Comparison of ENCODE assay signal across 8 cellular contexts in genomic region chr19:45076029-45076850, GRCh38. TPM values are rescaled to one million over a fixed set of nuclear protein-coding genes. Genes with fewer than 3 reads are reported as not detected.
DNase-seq lines count a peak whose midpoint lies in the region; ATAC-seq, FAIRE-seq and TF ChIP-seq lines count a peak whose summit lies in the region.

TSS of gene ZNF296 (minus strand) at chr19:45076478. CDS start at chr19:45076373, 105 bp downstream.

- peak within 1 kb of the TSS; percentile 77 to 90 for H3K27ac ChIP-seq in A549

- TF ChIP-seq CTCF in A549 (IDR thresholded peaks at IDR 0.05) (no peak), epithelial cell of proximal tubule (conservative IDR thresholded peaks at IDR 0.05; ENCODE audit: low read depth, low read length) (no peak)

- H3K27ac Mint-ChIP-seq in naive B cell: peak within 1 kb of the TSS; percentile 89 to 96 (median 94)

- TF ChIP-seq POLR2A in A549 (IDR thresholded peaks at IDR 0.05; ENCODE audit: low read length): peak; percentile 93

- H3K27me3 Mint-ChIP-seq in naive B cell: no peaks in the 10 kb centered on the region

- POLR2A ChIA-PET in A549 (lab: Yijun Ruan, JAX): interaction anchor here (1.0 kb wide), 1 partner anchor 15 kb away, joined by 3 read pairs; no protein-coding TSS in a partner anchor

- H3K4me2 ChIP-seq in A549: peak within 1 kb of the TSS; percentile 84

- no peak for TF ChIP-seq EP300 in A549 (IDR thresholded peaks at IDR 0.05)

- H3K9me3 Mint-ChIP-seq in naive B cell: no peaks in the 10 kb centered on the region

- WGBS in A549 (ENCODE audit: missing lambda C conversion rate): 4% methylated on average over 63 of the region's 81 CpGs

- H3K4me1 Mint-ChIP-seq in naive B cell: peaks cover 36 to 61% (median 51%) of the 10 kb centered on the region in 3 donors

- FAIRE-seq in A549 (lab: Jason Lieb, UNC) (no peak), GM18507 (lab: Jason Lieb, UNC) (peak; percentile 84)

- CTCF ChIA-PET in A549 (lab: Yijun Ruan, JAX): interaction anchor here (1.2 to 7.7 kb wide), 4 partner anchors 11 to 27 kb away, joined by 3 to 56 read pairs (median 6); no protein-coding TSS in a partner anchor

- no peaks in the 10 kb centered on the region for H3K9me3 ChIP-seq in A549

- peak within 1 kb of the TSS; percentile 66 for H3K4me3 ChIP-seq in A549
- peak within 1 kb of the TSS; percentile 53 for H3K4me3 ChIP-seq in epithelial cell of proximal tubule (ENCODE audit: low read depth, low read length)

- ATAC-seq in A549 (peak; percentile 66 to 69), HG03095 (IDR thresholded peaks at IDR 0.05; ENCODE audit: unreplicated experiment) (peak; percentile 35), naive B cell (ENCODE audit: low read depth in 2 of 2) (peak; percentile 56 to 63)

- no peak for TF ChIP-seq RAD21 in A549 (conservative IDR thresholded peaks at IDR 0.05 in 1 of 2, IDR thresholded peaks at IDR 0.05 in 1 of 2)

- no peaks in the 10 kb centered on the region for H3K36me3 Mint-ChIP-seq in naive B cell

- DNase-seq in A549 (ENCODE audit: low read depth in 1 of 2, low spot score in 1 of 2) (peak; percentile 84 to 94), GM18507 (ENCODE audit: extremely low spot score, insufficient read length, low read depth) (peak; percentile 69), NCI-H82 (lab: John Stamatoyannopoulos, UW) (peak; percentile 92), epithelial cell of proximal tubule (ENCODE audit: low read depth) (no peak), naive B cell (peak; percentile 80)
- DNase-seq in activated CD8-positive, alpha-beta memory T cell treated with anti-CD3 and anti-CD28 coated beads, Interleukin-2, amount 50 U/mL, for 1 hour (ENCODE audit: extremely low read depth): peak; percentile 26
- peak; percentile 76 for DNase-seq in stimulated activated naive CD4-positive, alpha-beta T cell treated with Interleukin-2 at 50 U/mL for 16 hours (lab: John Stamatoyannopoulos, UW)

- H3K4me3 Mint-ChIP-seq in naive B cell: peak within 1 kb of the TSS; percentile 89 to 98 (median 95)

- peaks cover 31% of the 10 kb centered on the region for H3K4me1 ChIP-seq in A549

TF ChIP-seq in A549, 52 proteins besides CTCF, POLR2A, EP300 and RAD21 (continues in another document):
- TF ChIP-seq E2F6 (IDR thresholded peaks at IDR 0.05; ENCODE audit: borderline replicate concordance, low read depth) (no peak; the same call in 1 of the 2 replicates), PBX3 (IDR thresholded peaks at IDR 0.05) (peak; percentile 72), RCOR1 (IDR thresholded peaks at IDR 0.05; ENCODE audit: low read depth, low read length) (no peak), ZNF302 (CRISPR knock-in tag; IDR thresholded peaks at IDR 0.05) (no peak), REST (IDR thresholded peaks at IDR 0.05) (no peak), RNF2 (IDR thresholded peaks at IDR 0.05; ENCODE audit: borderline replicate concordance, low read depth) (peak; percentile 64; the same call in 1 of the 2 replicates), CBX8 (IDR thresholded peaks at IDR 0.05) (no peak), GATA3 (IDR thresholded peaks at IDR 0.05; ENCODE audit: borderline replicate concordance) (no peak), MAFK (IDR thresholded peaks at IDR 0.05; ENCODE audit: partially characterized antibody) (no peak), NPAS2 (CRISPR knock-in tag; IDR thresholded peaks at IDR 0.05; ENCODE audit: borderline replicate concordance) (peak; percentile 85), FOSB (CRISPR knock-in tag; IDR thresholded peaks at IDR 0.05) (no peak), HOXA7 (CRISPR knock-in tag; IDR thresholded peaks at IDR 0.05) (no peak), ATOH8 (CRISPR knock-in tag; IDR thresholded peaks at IDR 0.05; ENCODE audit: low read depth) (no peak), CEBPB (IDR thresholded peaks at IDR 0.05) (no peak), MYC (IDR thresholded peaks at IDR 0.05; ENCODE audit: borderline replicate concordance, low read length) (peak; percentile 88), ZFP36 (IDR thresholded peaks at IDR 0.05; ENCODE audit: borderline replicate concordance, partially characterized antibody) (no peak), HES2 (IDR thresholded peaks at IDR 0.05) (no peak), ESRRA (IDR thresholded peaks at IDR 0.05; ENCODE audit: borderline replicate concordance, low read length) (no peak), HMGXB4 (CRISPR knock-in tag; IDR thresholded peaks at IDR 0.05; ENCODE audit: borderline replicate concordance) (no peak), ZC3H11A (IDR thresholded peaks at IDR 0.05) (no peak), RFX5 (IDR thresholded peaks at IDR 0.05) (no peak), CHD2 (IDR thresholded peaks at IDR 0.05; ENCODE audit: low read length, partially characterized antibody) (no peak), CHD4 (IDR thresholded peaks at IDR 0.05; ENCODE audit: borderline replicate concordance) (no peak), EHMT2 (IDR thresholded peaks at IDR 0.05; ENCODE audit: low read depth) (no peak), JUN (IDR thresholded peaks at IDR 0.05) (peak; percentile 24 to 73; a peak in 1 of 5 replicates)

RNA-seq across cellular contexts. Expression of gene ZNF296, which starts in this region (rescaled TPM):
- 0.25 and 0.34 TPM in 2 replicates for polyA plus RNA-seq in A549 (2011; rRNA removed)
- 2.7 and 3.7 TPM in 2 replicates for polyA plus RNA-seq in A549 (2012; cell fraction: cytosol; rRNA removed)
- 4.6 and 8.2 TPM in 2 replicates for polyA plus RNA-seq in A549 (2012; cell fraction: nucleus; rRNA removed)
- 2.7 to 3.6 TPM (median 3.4 TPM) in 3 replicates for polyA plus RNA-seq in A549 (2017; fragmentation: RNase III; extraction: RNeasy Plus Mini Kit Qiagen cat#74134 plus additional on column Dnase treatment)
- 0.50 and 0.73 TPM in 2 replicates for polyA minus RNA-seq in A549 (2011; rRNA and poly(A)+ RNA removed)
- total RNA-seq in epithelial cell of proximal tubule: 1.7 and 3.0 TPM in 2 replicates
- polyA plus RNA-seq in naive B cell (ENCODE audit: low read depth in 6 of 6): 10 to 100 TPM in 5 of 6 donors, 1 to 10 TPM in 1; 7.2 to 35.9 (median 13.7) TPM
